In the genomic region with DNA sequence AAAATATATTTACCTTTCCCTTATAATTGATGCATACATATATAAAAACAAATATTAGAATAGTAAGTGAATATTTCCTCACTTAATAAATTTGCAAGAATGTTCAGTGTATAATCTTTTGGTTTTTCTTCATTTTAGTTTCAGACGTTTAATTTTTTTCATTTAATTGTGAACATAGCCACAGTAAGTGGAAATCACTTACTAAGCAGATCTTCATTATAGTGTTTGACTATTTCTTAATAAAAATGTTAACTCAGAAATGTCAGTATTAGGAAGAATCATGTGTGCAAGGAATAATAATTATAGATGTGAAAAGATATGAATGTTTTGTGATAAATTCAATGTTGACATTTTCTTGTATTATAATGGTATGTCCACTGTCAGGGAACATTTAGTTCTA, we compare ENCODE assay signal across 21 cellular contexts. TPM values are rescaled to one million over a fixed set of nuclear protein-coding genes. Genes with fewer than 3 reads are reported as not detected.
DNase-seq lines count a peak whose midpoint lies in the region; ATAC-seq, FAIRE-seq and TF ChIP-seq lines count a peak whose summit lies in the region.
"Had no signal": no experiment of that assay in that cellular context is flagged by ENCODE, and none has a peak within 500 bp of the region (broad histone marks: within the 10 kb centered on the region; RNA-seq: fewer than 3 reads in every experiment).

No MANE protein-coding gene starts in this region.

- TF ChIP-seq CTCF in HepG2 (CRISPR knock-in tag; IDR thresholded peaks at IDR 0.05) (no peak), right lobe of liver (IDR thresholded peaks at IDR 0.05) (no peak), K562 (IDR thresholded peaks at IDR 0.05 in 2 of 3, conservative IDR thresholded peaks at IDR 0.05 in 1 of 3; ENCODE audit: insufficient read depth in 2 of 3, low read depth in 1 of 3, low read length in 3 of 3) (no peak), kidney (IDR thresholded peaks at IDR 0.05; ENCODE audit: borderline replicate concordance, extremely low read depth, insufficient read depth) (no peak)

- H3K4me1 ChIP-seq in HepG2 (ENCODE audit: insufficient read depth, low read length): no peaks in the 10 kb centered on the region
- H3K4me1 ChIP-seq in right lobe of liver: no peaks in the 10 kb centered on the region
- H3K4me1 ChIP-seq in K562 (replicated peaks in 1 of 2; ENCODE audit: control insufficient read depth in 2 of 2, insufficient read depth in 2 of 2, low read length in 2 of 2): peaks cover 0 to 6% of the 10 kb centered on the region in 2 experiments; a peak in 1 of 5 replicates
- no peaks in the 10 kb centered on the region for H3K4me1 ChIP-seq in kidney (ENCODE audit: control insufficient read depth in 1 of 2, insufficient read depth in 1 of 2, low read depth in 1 of 2, low read length in 2 of 2)
- H3K4me1 ChIP-seq: Caco-2 had no signal

- H3K9ac ChIP-seq in HepG2 (ENCODE audit: insufficient read depth, low read depth, low read length) (no peak overlapping the region), K562 (ENCODE audit: insufficient read depth in 1 of 2, low read depth in 2 of 2, low read length in 2 of 2) (no peak overlapping the region), kidney (ENCODE audit: low read length in 2 of 2) (no peak overlapping the region)
- H3K9ac ChIP-seq: BLaER1 had no signal

- H3K4me3 ChIP-seq in HepG2 (replicated peaks in 1 of 3; ENCODE audit: insufficient read depth in 1 of 3, low read depth in 2 of 3, low read length in 3 of 3): no peak overlapping the region
- H3K4me3 ChIP-seq in right lobe of liver: no peak overlapping the region
- H3K4me3 ChIP-seq in K562: no peak overlapping the region
- no peak overlapping the region for H3K4me3 ChIP-seq in kidney (ENCODE audit: low read length in 2 of 2)
- H3K4me3 ChIP-seq: BLaER1, GM12878, GM23338 had no signal

- in situ Hi-C loops in HepG2 (cut with HindIII; ENCODE audit: extremely low pct_ligation_motif_present, low pct_unique_long_range_greater_than_20kb): no loop called here
- in situ Hi-C loops in K562 (cut with MboI): no loop called here

- H3K9me1 ChIP-seq in K562 (ENCODE audit: control insufficient read depth, insufficient read depth, low read length): no peaks in the 10 kb centered on the region

- H3K36me3 ChIP-seq in HepG2 (replicated peaks in 1 of 2; ENCODE audit: control insufficient read depth in 1 of 2, insufficient read depth in 2 of 2, low read length in 2 of 2): no peaks in the 10 kb centered on the region; a peak in 1 of 5 replicates
- H3K36me3 ChIP-seq in right lobe of liver: no peaks in the 10 kb centered on the region
- H3K36me3 ChIP-seq in K562 (ENCODE audit: control insufficient read depth, insufficient read depth, low read length): peaks cover 98% of the 10 kb centered on the region
- no peaks in the 10 kb centered on the region for H3K36me3 ChIP-seq in kidney (ENCODE audit: control insufficient read depth in 1 of 2, insufficient read depth in 2 of 2, low read length in 2 of 2)
- H3K36me3 ChIP-seq: BLaER1 had no signal

- CTCF ChIA-PET in HepG2 (lab: Yijun Ruan, JAX; ENCODE audit: low intra/inter-chr PET ratio, low total read pairs): no interaction called here
- CTCF ChIA-PET in K562 (lab: Yijun Ruan, JAX; ENCODE audit: low intra/inter-chr PET ratio): no interaction called here

- no peak for ATAC-seq in HepG2
- ATAC-seq in right lobe of liver: no peak
- ATAC-seq in K562: no peak
- no peak for ATAC-seq in HG03378 (IDR thresholded peaks at IDR 0.05; ENCODE audit: unreplicated experiment)
- ATAC-seq in Right ventricle myocardium superior (ENCODE audit: poor library complexity): no peak
- ATAC-seq: CD8-positive, alpha-beta T cell; GM12878; GM23338; HCT116 had no signal

- H3K79me2 ChIP-seq in HepG2 (ENCODE audit: insufficient read depth, low read length) (no peaks in the 10 kb centered on the region), K562 (ENCODE audit: control insufficient read depth, insufficient read depth, low read length) (peaks cover 98% of the 10 kb centered on the region)

- no peaks in the 10 kb centered on the region for H3K27me3 ChIP-seq in HepG2 (ENCODE audit: control insufficient read depth in 1 of 2, insufficient read depth in 2 of 2, low read length in 2 of 2)
- H3K27me3 ChIP-seq in right lobe of liver: no peaks in the 10 kb centered on the region
- H3K27me3 ChIP-seq in K562 (ENCODE audit: control insufficient read depth in 2 of 2, insufficient read depth in 2 of 2, low read length in 2 of 2): no peaks in the 10 kb centered on the region
- H3K27me3 ChIP-seq: BLaER1 had no signal

- WGBS in HepG2 (ENCODE audit: low lambda C conversion rate): 94% methylated on average over 1 of the region's 1 CpG
- 70% methylated on average over 1 of the region's 1 CpG for WGBS in right lobe of liver (ENCODE audit: insufficient coverage, low coverage, low lambda C conversion rate, missing lambda C conversion rate)
- 72% methylated on average over 1 of the region's 1 CpG for WGBS in K562 (ENCODE audit: insufficient coverage, low coverage, missing lambda C conversion rate)

- DNase-seq in HepG2 (ENCODE audit: low spot score) (no peak), right lobe of liver (no peak), K562 (ENCODE audit: extremely low read depth in 1 of 4, low spot score in 3 of 4) (no peak), kidney (no peak), Right ventricle myocardium superior (no peak), A172 (ENCODE audit: low spot score) (no peak), NCI-H345 (lab: John Stamatoyannopoulos, UW) (no peak)
- DNase-seq: Caco-2; CD4-positive, CD25-positive, alpha-beta regulatory T cell; CD8-positive, alpha-beta T cell; DMS153; DND-41; GDM1; H9 had no signal

- H4K20me1 ChIP-seq in HepG2 (ENCODE audit: insufficient read depth, low read length): no peaks in the 10 kb centered on the region
- no peaks in the 10 kb centered on the region for H4K20me1 ChIP-seq in K562 (replicated peaks; ENCODE audit: control insufficient read depth, insufficient read depth, low read length)
- H4K20me1 ChIP-seq: BLaER1 had no signal

- no peaks in the 10 kb centered on the region for H3K9me3 ChIP-seq in HepG2 (ENCODE audit: low read length)
- H3K9me3 ChIP-seq in right lobe of liver: no peaks in the 10 kb centered on the region
- H3K9me3 ChIP-seq in K562 (replicated peaks; ENCODE audit: control insufficient read depth, insufficient read depth, low read depth, low read length): no peaks in the 10 kb centered on the region
- no peaks in the 10 kb centered on the region for H3K9me3 ChIP-seq in kidney (ENCODE audit: control insufficient read depth in 1 of 2, low read length in 2 of 2)
- H3K9me3 ChIP-seq: BLaER1, Caco-2 had no signal

- TF ChIP-seq POLR2A in HepG2 (IDR thresholded peaks at IDR 0.05; ENCODE audit: insufficient read depth in 1 of 2, low read depth in 2 of 2, low read length in 2 of 2) (no peak), right lobe of liver (IDR thresholded peaks at IDR 0.05) (no peak), K562 (conservative IDR thresholded peaks at IDR 0.05) (no peak)

- TF ChIP-seq EP300 in HepG2 (IDR thresholded peaks at IDR 0.05; ENCODE audit: low read depth in 2 of 2, low read length in 2 of 2): no peak
- TF ChIP-seq EP300 in HepG2 (CRISPR knock-in tag; IDR thresholded peaks at IDR 0.05; ENCODE audit: borderline replicate concordance): no peak
- TF ChIP-seq EP300 in K562 (IDR thresholded peaks at IDR 0.05; ENCODE audit: low read length): no peak

- H3K4me2 ChIP-seq in HepG2 (ENCODE audit: low read depth, low read length) (no peak overlapping the region), K562 (ENCODE audit: insufficient read depth, low read length) (no peak overlapping the region)
- H3K4me2 ChIP-seq: BLaER1, GM23338 had no signal

- POLR2A ChIA-PET in HepG2 (lab: Yijun Ruan, JAX): no interaction called here
- POLR2A ChIA-PET in K562 (lab: Yijun Ruan, JAX): interaction anchor here (1.3 to 2.3 kb wide), 3 partner anchors 9 to 330 kb away, joined by 3 to 8 read pairs (median 7); no protein-coding TSS in a partner anchor

- TF ChIP-seq RAD21 in HepG2 (CRISPR knock-in tag; IDR thresholded peaks at IDR 0.05): no peak
- TF ChIP-seq RAD21 in K562 (CRISPR knock-in tag; conservative IDR thresholded peaks at IDR 0.05 in 1 of 2, IDR thresholded peaks at IDR 0.05 in 1 of 2): no peak

- FAIRE-seq in HepG2 (lab: Jason Lieb, UNC) (no peak), K562 (lab: Jason Lieb, UNC) (no peak), kidney (lab: Jason Lieb, UNC) (peak; percentile 47)
- FAIRE-seq: GM12878 had no signal

- BruUV-seq in HepG2 (replicated peaks; lab: Mats Ljungman, UMichigan): no TSS peak
- no TSS peak for BruUV-seq in K562 (replicated peaks; lab: Mats Ljungman, UMichigan)

- intact Hi-C loops in HepG2 (cut with micrococcal nuclease; ENCODE audit: unreplicated experiment): no loop called here
- intact Hi-C loops in right lobe of liver (cut with DNase I): no loop called here
- intact Hi-C loops in K562 (cut with micrococcal nuclease): no loop called here
- intact Hi-C loops in kidney (cut with DNase I): no loop called here
- intact Hi-C loops in Right ventricle myocardium superior (cut with DNase I): no loop called here

- H3K27ac ChIP-seq in HepG2 (ENCODE audit: extremely low read length, insufficient read depth, low read length) (no peak overlapping the region), right lobe of liver (no peak overlapping the region), K562 (ENCODE audit: extremely low read depth, low read depth, low read length) (no peak overlapping the region), kidney (ENCODE audit: low read depth in 2 of 2, low read length in 2 of 2) (no peak overlapping the region)
- H3K27ac ChIP-seq: 22Rv1, BLaER1, C4-2B had no signal

- no peak overlapping the region for H2AFZ ChIP-seq in HepG2 (ENCODE audit: low read length)
- no peak overlapping the region for H2AFZ ChIP-seq in K562 (ENCODE audit: low read depth, low read length)
- H2AFZ ChIP-seq: GM23338 had no signal

RNA-seq across cellular contexts. Expression of a gene that starts 27.4 kb away (rescaled TPM):
- total RNA-seq in HepG2 (2016; rRNA removed; fragmentation: Illumina TruSeq; extraction: Trizol) (19.4 and 21.8 TPM in 2 replicates), right lobe of liver (1 to 10 TPM; 3.9 to 7.6 (median 5.7) TPM), K562 (2014; rRNA removed) (50.1 and 60.1 TPM in 2 replicates), K562 (2014; rRNA removed; fragmentation: Illumina TruSeq; extraction: Trizol) (114 and 158 TPM in 2 replicates), K562 (2015; rRNA removed; fragmentation: Illumina TruSeq; extraction: Trizol) (144 and 155 TPM in 2 replicates), K562 (2021) (98.8 and 115 TPM in 2 replicates), kidney (13.6 TPM), Right ventricle myocardium superior (13.0 TPM)
- total RNA-seq in HepG2 (2016; cell fraction: cytosol; rRNA removed; fragmentation: Illumina TruSeq; extraction: Trizol; ENCODE audit: low read depth): 3.0 and 4.1 TPM in 2 replicates
- 18.5 and 18.8 TPM in 2 replicates for total RNA-seq in HepG2 (2016; cell fraction: insoluble cytoplasmic fraction; rRNA removed; fragmentation: Illumina TruSeq; extraction: Trizol)
- total RNA-seq in HepG2 (2016; cell fraction: membrane; rRNA removed; fragmentation: Illumina TruSeq; extraction: Trizol): 6.7 and 8.3 TPM in 2 replicates
- 36.7 and 39.8 TPM in 2 replicates for total RNA-seq in HepG2 (2016; cell fraction: nucleus; rRNA removed; fragmentation: Illumina TruSeq; extraction: Trizol)
- polyA plus RNA-seq in HepG2 (2011; rRNA removed) (8.8 and 9.5 TPM in 2 replicates), K562 (2011; rRNA removed) (128 and 172 TPM in 2 replicates), K562 (2014; fragmentation: Illumina TruSeq; extraction: Trizol) (71.5 and 82.1 TPM in 2 replicates), K562 (2014; fragmentation: Nextera tagmentation; extraction: Ambion mirVana) (10 to 100 TPM; 23.3 to 23.9 TPM), K562 (2014; rRNA removed) (49.6 and 60.5 TPM in 2 replicates), kidney (ENCODE audit: insufficient read depth, low read depth, low replicate concordance) (2.0 TPM)
- polyA plus RNA-seq in HepG2 (2011; cell fraction: cytosol; rRNA removed): 3.9 and 6.8 TPM in 2 replicates
- 7.1 and 11.0 TPM in 2 replicates for polyA plus RNA-seq in HepG2 (2011; cell fraction: nucleus; rRNA removed)
- polyA plus RNA-seq in HepG2 (2012): 5.4 and 7.4 TPM in 2 replicates
- polyA plus RNA-seq in HepG2 (2016; cell fraction: cytosol; fragmentation: Illumina TruSeq; extraction: Trizol; ENCODE audit: low read depth): 0.29 and 0.48 TPM in 2 replicates
- polyA plus RNA-seq in HepG2 (2016; cell fraction: insoluble cytoplasmic fraction; fragmentation: Illumina TruSeq; extraction: Trizol; ENCODE audit: low read depth): 10.8 and 12.3 TPM in 2 replicates
- 1.5 and 1.9 TPM in 2 replicates for polyA plus RNA-seq in HepG2 (2016; cell fraction: membrane; fragmentation: Illumina TruSeq; extraction: Trizol; ENCODE audit: low read depth)
- polyA plus RNA-seq in HepG2 (2016; cell fraction: nucleus; fragmentation: Illumina TruSeq; extraction: Trizol; ENCODE audit: insufficient read depth, low read depth): 14.3 and 16.7 TPM in 2 replicates
- polyA minus RNA-seq in HepG2 (2011; rRNA and poly(A)+ RNA removed; ENCODE audit: low replicate concordance): 22.2 and 28.0 TPM in 2 replicates
- polyA minus RNA-seq in HepG2 (2011; cell fraction: cytosol; rRNA and poly(A)+ RNA removed): 22.2 and 25.0 TPM in 2 replicates
- 87.7 and 92.5 TPM in 2 replicates for polyA minus RNA-seq in HepG2 (2011; cell fraction: nucleus; rRNA and poly(A)+ RNA removed)
- 282 and 467 TPM in 2 replicates for total RNA-seq in K562 (2011; cell fraction: chromatin; rRNA removed; ENCODE audit: low replicate concordance)
- 111 and 113 TPM in 2 replicates for total RNA-seq in K562 (2011; cell fraction: nucleolus; rRNA removed)
- 160 and 217 TPM in 2 replicates for total RNA-seq in K562 (2011; cell fraction: nucleoplasm; rRNA removed)
- 42.0 and 63.5 TPM in 2 replicates for polyA plus RNA-seq in K562 (2011; cell fraction: cytosol; rRNA removed)
- polyA plus RNA-seq in K562 (2011; cell fraction: nucleus; rRNA removed): 254 and 270 TPM in 2 replicates
- polyA plus RNA-seq in K562 (2012): 56.3 and 84.9 TPM in 2 replicates
- polyA minus RNA-seq in K562 (2011; rRNA and poly(A)+ RNA removed): 447 and 452 TPM in 2 replicates
- 96.1 and 167 TPM in 2 replicates for polyA minus RNA-seq in K562 (2011; cell fraction: cytosol; rRNA and poly(A)+ RNA removed)
- 374 and 571 TPM in 2 replicates for polyA minus RNA-seq in K562 (2011; cell fraction: nucleus; rRNA and poly(A)+ RNA removed)
- total RNA-seq in A172 (2014; rRNA removed; shearing (Covaris generic)): 37.6 and 39.3 TPM in 2 replicates
